ENCODE assay signal across 1 cellular context in the genomic region with DNA sequence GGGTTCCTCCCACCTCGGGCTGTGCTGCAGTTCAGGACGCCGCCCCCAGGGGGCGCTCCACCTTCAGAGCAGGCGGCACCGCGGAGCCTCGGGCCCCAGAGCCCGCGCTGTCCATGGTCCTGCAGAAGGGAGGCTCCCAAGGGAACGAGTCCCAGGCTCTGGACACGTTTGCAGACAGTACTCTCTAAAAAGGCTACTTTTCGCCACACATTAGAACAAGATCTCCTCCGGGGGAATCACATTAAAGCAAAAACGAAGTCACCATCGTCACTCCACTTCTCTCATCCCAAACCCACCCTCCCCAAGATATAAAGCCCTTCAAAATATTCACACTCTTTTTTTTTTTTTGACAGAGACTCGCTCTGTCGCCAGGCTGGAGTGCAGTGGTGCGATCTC.
TF ChIP-seq lines count a peak whose summit lies in the region.

No MANE protein-coding gene starts in this region.

TF ChIP-seq in HepG2, 621 proteins besides CTCF, POLR2A, EP300 and RAD21 (continued from another document and continues in another):
- TF ChIP-seq, protein P1, sequence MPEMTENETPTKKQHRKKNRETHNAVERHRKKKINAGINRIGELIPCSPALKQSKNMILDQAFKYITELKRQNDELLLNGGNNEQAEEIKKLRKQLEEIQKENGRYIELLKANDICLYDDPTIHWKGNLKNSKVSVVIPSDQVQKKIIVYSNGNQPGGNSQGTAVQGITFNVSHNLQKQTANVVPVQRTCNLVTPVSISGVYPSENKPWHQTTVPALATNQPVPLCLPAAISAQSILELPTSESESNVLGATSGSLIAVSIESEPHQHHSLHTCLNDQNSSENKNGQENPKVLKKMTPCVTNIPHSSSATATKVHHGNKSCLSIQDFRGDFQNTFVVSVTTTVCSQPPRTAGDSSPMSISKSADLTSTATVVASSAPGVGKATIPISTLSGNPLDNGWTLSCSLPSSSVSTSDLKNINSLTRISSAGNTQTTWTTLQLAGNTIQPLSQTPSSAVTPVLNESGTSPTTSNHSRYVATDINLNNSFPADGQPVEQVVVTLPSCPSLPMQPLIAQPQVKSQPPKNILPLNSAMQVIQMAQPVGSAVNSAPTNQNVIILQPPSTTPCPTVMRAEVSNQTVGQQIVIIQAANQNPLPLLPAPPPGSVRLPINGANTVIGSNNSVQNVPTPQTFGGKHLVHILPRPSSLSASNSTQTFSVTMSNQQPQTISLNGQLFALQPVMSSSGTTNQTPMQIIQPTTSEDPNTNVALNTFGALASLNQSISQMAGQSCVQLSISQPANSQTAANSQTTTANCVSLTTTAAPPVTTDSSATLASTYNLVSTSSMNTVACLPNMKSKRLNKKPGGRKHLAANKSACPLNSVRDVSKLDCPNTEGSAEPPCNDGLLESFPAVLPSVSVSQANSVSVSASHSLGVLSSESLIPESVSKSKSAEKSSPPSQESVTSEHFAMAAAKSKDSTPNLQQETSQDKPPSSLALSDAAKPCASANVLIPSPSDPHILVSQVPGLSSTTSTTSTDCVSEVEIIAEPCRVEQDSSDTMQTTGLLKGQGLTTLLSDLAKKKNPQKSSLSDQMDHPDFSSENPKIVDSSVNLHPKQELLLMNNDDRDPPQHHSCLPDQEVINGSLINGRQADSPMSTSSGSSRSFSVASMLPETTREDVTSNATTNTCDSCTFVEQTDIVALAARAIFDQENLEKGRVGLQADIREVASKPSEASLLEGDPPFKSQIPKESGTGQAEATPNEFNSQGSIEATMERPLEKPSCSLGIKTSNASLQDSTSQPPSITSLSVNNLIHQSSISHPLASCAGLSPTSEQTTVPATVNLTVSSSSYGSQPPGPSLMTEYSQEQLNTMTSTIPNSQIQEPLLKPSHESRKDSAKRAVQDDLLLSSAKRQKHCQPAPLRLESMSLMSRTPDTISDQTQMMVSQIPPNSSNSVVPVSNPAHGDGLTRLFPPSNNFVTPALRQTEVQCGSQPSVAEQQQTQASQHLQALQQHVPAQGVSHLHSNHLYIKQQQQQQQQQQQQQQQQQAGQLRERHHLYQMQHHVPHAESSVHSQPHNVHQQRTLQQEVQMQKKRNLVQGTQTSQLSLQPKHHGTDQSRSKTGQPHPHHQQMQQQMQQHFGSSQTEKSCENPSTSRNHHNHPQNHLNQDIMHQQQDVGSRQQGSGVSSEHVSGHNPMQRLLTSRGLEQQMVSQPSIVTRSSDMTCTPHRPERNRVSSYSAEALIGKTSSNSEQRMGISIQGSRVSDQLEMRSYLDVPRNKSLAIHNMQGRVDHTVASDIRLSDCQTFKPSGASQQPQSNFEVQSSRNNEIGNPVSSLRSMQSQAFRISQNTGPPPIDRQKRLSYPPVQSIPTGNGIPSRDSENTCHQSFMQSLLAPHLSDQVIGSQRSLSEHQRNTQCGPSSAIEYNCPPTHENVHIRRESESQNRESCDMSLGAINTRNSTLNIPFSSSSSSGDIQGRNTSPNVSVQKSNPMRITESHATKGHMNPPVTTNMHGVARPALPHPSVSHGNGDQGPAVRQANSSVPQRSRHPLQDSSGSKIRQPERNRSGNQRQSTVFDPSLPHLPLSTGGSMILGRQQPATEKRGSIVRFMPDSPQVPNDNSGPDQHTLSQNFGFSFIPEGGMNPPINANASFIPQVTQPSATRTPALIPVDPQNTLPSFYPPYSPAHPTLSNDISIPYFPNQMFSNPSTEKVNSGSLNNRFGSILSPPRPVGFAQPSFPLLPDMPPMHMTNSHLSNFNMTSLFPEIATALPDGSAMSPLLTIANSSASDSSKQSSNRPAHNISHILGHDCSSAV (CRISPR knock-in tag; IDR thresholded peaks at IDR 0.05; ENCODE audit: borderline replicate concordance), result no peak
- TF ChIP-seq, protein P2, sequence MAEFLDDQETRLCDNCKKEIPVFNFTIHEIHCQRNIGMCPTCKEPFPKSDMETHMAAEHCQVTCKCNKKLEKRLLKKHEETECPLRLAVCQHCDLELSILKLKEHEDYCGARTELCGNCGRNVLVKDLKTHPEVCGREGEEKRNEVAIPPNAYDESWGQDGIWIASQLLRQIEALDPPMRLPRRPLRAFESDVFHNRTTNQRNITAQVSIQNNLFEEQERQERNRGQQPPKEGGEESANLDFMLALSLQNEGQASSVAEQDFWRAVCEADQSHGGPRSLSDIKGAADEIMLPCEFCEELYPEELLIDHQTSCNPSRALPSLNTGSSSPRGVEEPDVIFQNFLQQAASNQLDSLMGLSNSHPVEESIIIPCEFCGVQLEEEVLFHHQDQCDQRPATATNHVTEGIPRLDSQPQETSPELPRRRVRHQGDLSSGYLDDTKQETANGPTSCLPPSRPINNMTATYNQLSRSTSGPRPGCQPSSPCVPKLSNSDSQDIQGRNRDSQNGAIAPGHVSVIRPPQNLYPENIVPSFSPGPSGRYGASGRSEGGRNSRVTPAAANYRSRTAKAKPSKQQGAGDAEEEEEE (CRISPR knock-in tag; IDR thresholded peaks at IDR 0.05; ENCODE audit: borderline replicate concordance), result peak; percentile 89; the same call in 1 of the 2 replicates
- no peak for TF ChIP-seq SRF (IDR thresholded peaks at IDR 0.05; ENCODE audit: low read depth, low read length)
- peak; percentile 96 for TF ChIP-seq ZNF251 (CRISPR knock-in tag; IDR thresholded peaks at IDR 0.05)
- peak; percentile 98 for TF ChIP-seq ZNF792 (CRISPR knock-in tag; IDR thresholded peaks at IDR 0.05)
- peak; percentile 99 for TF ChIP-seq ZNF256 (CRISPR knock-in tag; conservative IDR thresholded peaks at IDR 0.05)
- no peak for TF ChIP-seq ZNF713 (CRISPR knock-in tag; IDR thresholded peaks at IDR 0.05)
- peak; percentile 99 for TF ChIP-seq ZNF232 (CRISPR knock-in tag; IDR thresholded peaks at IDR 0.05; ENCODE audit: borderline replicate concordance)
- TF ChIP-seq THYN1 (CRISPR knock-in tag; IDR thresholded peaks at IDR 0.05; ENCODE audit: borderline replicate concordance, low read depth), result no peak
- TF ChIP-seq, protein P3, sequence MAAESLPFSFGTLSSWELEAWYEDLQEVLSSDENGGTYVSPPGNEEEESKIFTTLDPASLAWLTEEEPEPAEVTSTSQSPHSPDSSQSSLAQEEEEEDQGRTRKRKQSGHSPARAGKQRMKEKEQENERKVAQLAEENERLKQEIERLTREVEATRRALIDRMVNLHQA (CRISPR knock-in tag; IDR thresholded peaks at IDR 0.05), result 0 out of 2 replicates have a peak, but pooled peaks have one; percentile 78
- TF ChIP-seq PAWR (CRISPR knock-in tag; IDR thresholded peaks at IDR 0.05; ENCODE audit: borderline replicate concordance), result no peak
- TF ChIP-seq, protein P4, sequence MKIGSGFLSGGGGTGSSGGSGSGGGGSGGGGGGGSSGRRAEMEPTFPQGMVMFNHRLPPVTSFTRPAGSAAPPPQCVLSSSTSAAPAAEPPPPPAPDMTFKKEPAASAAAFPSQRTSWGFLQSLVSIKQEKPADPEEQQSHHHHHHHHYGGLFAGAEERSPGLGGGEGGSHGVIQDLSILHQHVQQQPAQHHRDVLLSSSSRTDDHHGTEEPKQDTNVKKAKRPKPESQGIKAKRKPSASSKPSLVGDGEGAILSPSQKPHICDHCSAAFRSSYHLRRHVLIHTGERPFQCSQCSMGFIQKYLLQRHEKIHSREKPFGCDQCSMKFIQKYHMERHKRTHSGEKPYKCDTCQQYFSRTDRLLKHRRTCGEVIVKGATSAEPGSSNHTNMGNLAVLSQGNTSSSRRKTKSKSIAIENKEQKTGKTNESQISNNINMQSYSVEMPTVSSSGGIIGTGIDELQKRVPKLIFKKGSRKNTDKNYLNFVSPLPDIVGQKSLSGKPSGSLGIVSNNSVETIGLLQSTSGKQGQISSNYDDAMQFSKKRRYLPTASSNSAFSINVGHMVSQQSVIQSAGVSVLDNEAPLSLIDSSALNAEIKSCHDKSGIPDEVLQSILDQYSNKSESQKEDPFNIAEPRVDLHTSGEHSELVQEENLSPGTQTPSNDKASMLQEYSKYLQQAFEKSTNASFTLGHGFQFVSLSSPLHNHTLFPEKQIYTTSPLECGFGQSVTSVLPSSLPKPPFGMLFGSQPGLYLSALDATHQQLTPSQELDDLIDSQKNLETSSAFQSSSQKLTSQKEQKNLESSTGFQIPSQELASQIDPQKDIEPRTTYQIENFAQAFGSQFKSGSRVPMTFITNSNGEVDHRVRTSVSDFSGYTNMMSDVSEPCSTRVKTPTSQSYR (CRISPR knock-in tag; IDR thresholded peaks at IDR 0.05; ENCODE audit: borderline replicate concordance), result peak; percentile 76; the same call in 1 of the 2 replicates
- peak; percentile 94 for TF ChIP-seq SMAD9 (CRISPR knock-in tag; IDR thresholded peaks at IDR 0.05)
- peak; percentile 97 for TF ChIP-seq ZNF772 (CRISPR knock-in tag; IDR thresholded peaks at IDR 0.05)
- TF ChIP-seq ZNF382 (CRISPR knock-in tag; IDR thresholded peaks at IDR 0.05; ENCODE audit: borderline replicate concordance), result no peak
- TF ChIP-seq LCORL (IDR thresholded peaks at IDR 0.05), result no peak
- peak; percentile 60; the same call in 1 of the 2 replicates for TF ChIP-seq LCORL (CRISPR knock-in tag; IDR thresholded peaks at IDR 0.05)
- no peak for TF ChIP-seq ZNF775 (CRISPR knock-in tag; IDR thresholded peaks at IDR 0.05; ENCODE audit: borderline replicate concordance)
- TF ChIP-seq KDM1A (CRISPR knock-in tag; IDR thresholded peaks at IDR 0.05), result no peak
- TF ChIP-seq, protein P5, sequence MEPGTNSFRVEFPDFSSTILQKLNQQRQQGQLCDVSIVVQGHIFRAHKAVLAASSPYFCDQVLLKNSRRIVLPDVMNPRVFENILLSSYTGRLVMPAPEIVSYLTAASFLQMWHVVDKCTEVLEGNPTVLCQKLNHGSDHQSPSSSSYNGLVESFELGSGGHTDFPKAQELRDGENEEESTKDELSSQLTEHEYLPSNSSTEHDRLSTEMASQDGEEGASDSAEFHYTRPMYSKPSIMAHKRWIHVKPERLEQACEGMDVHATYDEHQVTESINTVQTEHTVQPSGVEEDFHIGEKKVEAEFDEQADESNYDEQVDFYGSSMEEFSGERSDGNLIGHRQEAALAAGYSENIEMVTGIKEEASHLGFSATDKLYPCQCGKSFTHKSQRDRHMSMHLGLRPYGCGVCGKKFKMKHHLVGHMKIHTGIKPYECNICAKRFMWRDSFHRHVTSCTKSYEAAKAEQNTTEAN (CRISPR knock-in tag; conservative IDR thresholded peaks at IDR 0.05), result peak; percentile 94
- TF ChIP-seq U2AF1 (optimal IDR thresholded peaks at IDR 0.05; ENCODE audit: low read depth, low read length), result no peak
- no peak for TF ChIP-seq ZNF674 (CRISPR knock-in tag; IDR thresholded peaks at IDR 0.05; ENCODE audit: low read depth)
- TF ChIP-seq IKZF1 (IDR thresholded peaks at IDR 0.05), result no peak
- TF ChIP-seq ZNF430 (CRISPR knock-in tag; IDR thresholded peaks at IDR 0.05), result peak; percentile 99
- peak; percentile 99 for TF ChIP-seq HES4 (CRISPR knock-in tag; IDR thresholded peaks at IDR 0.05; ENCODE audit: borderline replicate concordance)
- TF ChIP-seq KLF13 (CRISPR knock-in tag; IDR thresholded peaks at IDR 0.05), result peak; percentile 93; the same call in 1 of the 2 replicates
- peak; percentile 92; the same call in 1 of the 2 replicates for TF ChIP-seq MZF1 (CRISPR knock-in tag; IDR thresholded peaks at IDR 0.05; ENCODE audit: borderline replicate concordance)
- TF ChIP-seq, protein P6, sequence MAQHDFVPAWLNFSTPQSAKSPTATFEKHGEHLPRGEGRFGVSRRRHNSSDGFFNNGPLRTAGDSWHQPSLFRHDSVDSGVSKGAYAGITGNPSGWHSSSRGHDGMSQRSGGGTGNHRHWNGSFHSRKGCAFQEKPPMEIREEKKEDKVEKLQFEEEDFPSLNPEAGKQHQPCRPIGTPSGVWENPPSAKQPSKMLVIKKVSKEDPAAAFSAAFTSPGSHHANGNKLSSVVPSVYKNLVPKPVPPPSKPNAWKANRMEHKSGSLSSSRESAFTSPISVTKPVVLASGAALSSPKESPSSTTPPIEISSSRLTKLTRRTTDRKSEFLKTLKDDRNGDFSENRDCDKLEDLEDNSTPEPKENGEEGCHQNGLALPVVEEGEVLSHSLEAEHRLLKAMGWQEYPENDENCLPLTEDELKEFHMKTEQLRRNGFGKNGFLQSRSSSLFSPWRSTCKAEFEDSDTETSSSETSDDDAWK (CRISPR knock-in tag; IDR thresholded peaks at IDR 0.05), result no peak
- TF ChIP-seq, protein P7, sequence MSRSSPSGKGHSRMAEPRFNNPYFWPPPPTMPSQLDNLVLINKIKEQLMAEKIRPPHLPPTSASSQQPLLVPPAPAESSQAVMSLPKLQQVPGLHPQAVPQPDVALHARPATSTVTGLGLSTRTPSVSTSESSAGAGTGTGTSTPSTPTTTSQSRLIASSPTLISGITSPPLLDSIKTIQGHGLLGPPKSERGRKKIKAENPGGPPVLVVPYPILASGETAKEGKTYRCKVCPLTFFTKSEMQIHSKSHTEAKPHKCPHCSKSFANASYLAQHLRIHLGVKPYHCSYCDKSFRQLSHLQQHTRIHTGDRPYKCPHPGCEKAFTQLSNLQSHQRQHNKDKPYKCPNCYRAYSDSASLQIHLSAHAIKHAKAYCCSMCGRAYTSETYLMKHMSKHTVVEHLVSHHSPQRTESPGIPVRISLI (CRISPR knock-in tag; IDR thresholded peaks at IDR 0.05; ENCODE audit: borderline replicate concordance), result 0 out of 2 replicates have a peak, but pooled peaks have one; percentile 18
- TF ChIP-seq HNRNPUL1 (IDR thresholded peaks at IDR 0.05; ENCODE audit: low read depth, low read length), result no peak
- TF ChIP-seq, protein P8, sequence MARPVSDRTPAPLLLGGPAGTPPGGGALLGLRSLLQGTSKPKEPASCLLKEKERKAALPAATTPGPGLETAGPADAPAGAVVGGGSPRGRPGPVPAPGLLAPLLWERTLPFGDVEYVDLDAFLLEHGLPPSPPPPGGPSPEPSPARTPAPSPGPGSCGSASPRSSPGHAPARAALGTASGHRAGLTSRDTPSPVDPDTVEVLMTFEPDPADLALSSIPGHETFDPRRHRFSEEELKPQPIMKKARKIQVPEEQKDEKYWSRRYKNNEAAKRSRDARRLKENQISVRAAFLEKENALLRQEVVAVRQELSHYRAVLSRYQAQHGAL (CRISPR knock-in tag; IDR thresholded peaks at IDR 0.05; ENCODE audit: not compliant biosample characterization), result peak; percentile 97
- peak; percentile 84 for TF ChIP-seq ZNF33B (CRISPR knock-in tag; IDR thresholded peaks at IDR 0.05)
- TF ChIP-seq KDM4B (CRISPR knock-in tag; IDR thresholded peaks at IDR 0.05), result peak; percentile 97
- TF ChIP-seq, protein P9, sequence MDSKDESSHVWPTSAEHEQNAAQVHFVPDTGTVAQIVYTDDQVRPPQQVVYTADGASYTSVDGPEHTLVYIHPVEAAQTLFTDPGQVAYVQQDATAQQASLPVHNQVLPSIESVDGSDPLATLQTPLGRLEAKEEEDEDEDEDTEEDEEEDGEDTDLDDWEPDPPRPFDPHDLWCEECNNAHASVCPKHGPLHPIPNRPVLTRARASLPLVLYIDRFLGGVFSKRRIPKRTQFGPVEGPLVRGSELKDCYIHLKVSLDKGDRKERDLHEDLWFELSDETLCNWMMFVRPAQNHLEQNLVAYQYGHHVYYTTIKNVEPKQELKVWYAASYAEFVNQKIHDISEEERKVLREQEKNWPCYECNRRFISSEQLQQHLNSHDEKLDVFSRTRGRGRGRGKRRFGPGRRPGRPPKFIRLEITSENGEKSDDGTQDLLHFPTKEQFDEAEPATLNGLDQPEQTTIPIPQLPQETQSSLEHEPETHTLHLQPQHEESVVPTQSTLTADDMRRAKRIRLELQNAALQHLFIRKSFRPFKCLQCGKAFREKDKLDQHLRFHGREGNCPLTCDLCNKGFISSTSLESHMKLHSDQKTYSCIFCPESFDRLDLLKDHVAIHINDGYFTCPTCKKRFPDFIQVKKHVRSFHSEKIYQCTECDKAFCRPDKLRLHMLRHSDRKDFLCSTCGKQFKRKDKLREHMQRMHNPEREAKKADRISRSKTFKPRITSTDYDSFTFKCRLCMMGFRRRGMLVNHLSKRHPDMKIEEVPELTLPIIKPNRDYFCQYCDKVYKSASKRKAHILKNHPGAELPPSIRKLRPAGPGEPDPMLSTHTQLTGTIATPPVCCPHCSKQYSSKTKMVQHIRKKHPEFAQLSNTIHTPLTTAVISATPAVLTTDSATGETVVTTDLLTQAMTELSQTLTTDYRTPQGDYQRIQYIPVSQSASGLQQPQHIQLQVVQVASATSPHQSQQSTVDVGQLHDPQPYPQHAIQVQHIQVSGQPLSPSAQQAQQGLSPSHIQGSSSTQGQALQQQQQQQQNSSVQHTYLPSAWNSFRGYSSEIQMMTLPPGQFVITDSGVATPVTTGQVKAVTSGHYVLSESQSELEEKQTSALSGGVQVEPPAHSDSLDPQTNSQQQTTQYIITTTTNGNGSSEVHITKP (CRISPR knock-in tag; IDR thresholded peaks at IDR 0.05; ENCODE audit: low read depth), result peak; percentile 61; the same call in 1 of the 2 replicates
- TF ChIP-seq SMC3 (IDR thresholded peaks at IDR 0.05; ENCODE audit: low read length), result peak; percentile 37; the same call in 1 of the 2 replicates
